In genomic region chr1:160472112-160472511, GRCh38 we compare ENCODE assay signal across 1 cellular context.
TF ChIP-seq lines count a peak whose summit lies in the region.

No MANE protein-coding gene starts in this region.

TF ChIP-seq in H1, 55 proteins besides CTCF, POLR2A, EP300 and RAD21:
- TF ChIP-seq RNF2 (IDR thresholded peaks at IDR 0.05; ENCODE audit: borderline replicate concordance, low read depth, low read length, missing control alignments, poor library complexity, severe bottlenecking), result no peak
- TF ChIP-seq CHD1 (IDR thresholded peaks at IDR 0.05; ENCODE audit: low read depth, low read length), result no peak
- TF ChIP-seq EZH2 (IDR thresholded peaks at IDR 0.05; ENCODE audit: low read depth, low read length, severe bottlenecking), result no peak
- TF ChIP-seq SIN3A (conservative IDR thresholded peaks at IDR 0.05 in 1 of 2, IDR thresholded peaks at IDR 0.05 in 1 of 2; ENCODE audit: low read depth in 1 of 2, low read length in 2 of 2), result no peak
- no peak for TF ChIP-seq KDM1A (IDR thresholded peaks at IDR 0.05; ENCODE audit: borderline replicate concordance, low read length)
- TF ChIP-seq NRF1 (IDR thresholded peaks at IDR 0.05; ENCODE audit: low read depth, low read length), result no peak
- TF ChIP-seq TCF12 (IDR thresholded peaks at IDR 0.05; ENCODE audit: low read depth, low read length), result no peak
- TF ChIP-seq SAP30 (IDR thresholded peaks at IDR 0.05; ENCODE audit: insufficient read depth, insufficient replicate concordance, low read length), result no peak
- no peak for TF ChIP-seq SIRT6 (IDR thresholded peaks at IDR 0.05; ENCODE audit: low read length)
- TF ChIP-seq RFX5 (IDR thresholded peaks at IDR 0.05; ENCODE audit: borderline replicate concordance, low read depth, low read length), result no peak
- TF ChIP-seq SP2 (IDR thresholded peaks at IDR 0.05; ENCODE audit: low read length), result no peak
TF ChIP-seq in H1: peak in this region for 0.
